In genomic region chr3:129161860-129162271, GRCh38 we compare ENCODE assay signal across 8 cellular contexts. TPM values are rescaled to one million over a fixed set of nuclear protein-coding genes. Genes with fewer than 3 reads are reported as not detected.
DNase-seq lines count a peak whose midpoint lies in the region; ATAC-seq, FAIRE-seq and TF ChIP-seq lines count a peak whose summit lies in the region.

No MANE protein-coding gene starts in this region.

- peaks cover 4% of the 10 kb centered on the region for H3K36me3 ChIP-seq in bronchial epithelial cell (ENCODE audit: control insufficient read depth, insufficient read depth, low read length)

- H3K9me3 Mint-ChIP-seq in stimulated activated naive CD8-positive, alpha-beta T cell treated with anti-CD3 and anti-CD28 coated beads, Interleukin-15, Interleukin-2, amounts not matched to agents 100 ng/mL and 50 ng/mL, for 24 hours: no peaks in the 10 kb centered on the region

- H3K27ac Mint-ChIP-seq in stimulated activated naive CD8-positive, alpha-beta T cell treated with anti-CD3 and anti-CD28 coated beads, Interleukin-15, Interleukin-2, amounts not matched to agents 100 ng/mL and 50 ng/mL, for 24 hours: peak overlapping the region; percentile 100

- peaks cover 34% of the 10 kb centered on the region for H3K4me1 Mint-ChIP-seq in stimulated activated naive CD8-positive, alpha-beta T cell treated with anti-CD3 and anti-CD28 coated beads, Interleukin-15, Interleukin-2, amounts not matched to agents 100 ng/mL and 50 ng/mL, for 24 hours (ENCODE audit: low read depth)

- no peaks in the 10 kb centered on the region for H3K27me3 Mint-ChIP-seq in stimulated activated naive CD8-positive, alpha-beta T cell treated with anti-CD3 and anti-CD28 coated beads, Interleukin-15, Interleukin-2, amounts not matched to agents 100 ng/mL and 50 ng/mL, for 24 hours

- no peak for FAIRE-seq in bronchial epithelial cell (lab: Jason Lieb, UNC)

- H3K4me3 Mint-ChIP-seq in stimulated activated naive CD8-positive, alpha-beta T cell treated with anti-CD3 and anti-CD28 coated beads, Interleukin-15, Interleukin-2, amounts not matched to agents 100 ng/mL and 50 ng/mL, for 24 hours: peak overlapping the region; percentile 94

- peaks cover 26% of the 10 kb centered on the region for H3K36me3 Mint-ChIP-seq in stimulated activated naive CD8-positive, alpha-beta T cell treated with anti-CD3 and anti-CD28 coated beads, Interleukin-15, Interleukin-2, amounts not matched to agents 100 ng/mL and 50 ng/mL, for 24 hours (ENCODE audit: low read depth)

- peak overlapping the region; percentile 81 for H3K27ac ChIP-seq in C4-2B

- ATAC-seq in GM21723 (IDR thresholded peaks at IDR 0.05; ENCODE audit: unreplicated experiment): peak; percentile 9
- ATAC-seq in HG03159 (IDR thresholded peaks at IDR 0.05; ENCODE audit: unreplicated experiment): no peak

- no peaks in the 10 kb centered on the region for H3K27me3 ChIP-seq in bronchial epithelial cell (ENCODE audit: control insufficient read depth, insufficient read depth, low read length)

- TF ChIP-seq CTCF in C4-2B (conservative IDR thresholded peaks at IDR 0.05) (peak; percentile 75), bronchial epithelial cell (IDR thresholded peaks at IDR 0.05; ENCODE audit: insufficient read depth, low read length, severe bottlenecking) (no peak)

- H3K4me3 ChIP-seq in bronchial epithelial cell (ENCODE audit: low read depth, low read length): peak overlapping the region; percentile 77

- DNase-seq in RPMI8226: peak; percentile 60
- DNase-seq in bronchial epithelial cell (ENCODE audit: low read depth): peak; percentile 38
- DNase-seq in left kidney (ENCODE audit: low read depth, low spot score): peak; percentile 34
- DNase-seq in NCI-H748 treated with DMSO at 0.1 percent for 48 hours (lab: John Stamatoyannopoulos, UW): no peak

RNA-seq across cellular contexts. Expression of gene ISY1, which starts 1.0 kb away (rescaled TPM):
- total RNA-seq in bronchial epithelial cell: 11.3 and 19.1 TPM in 2 replicates

RNA-seq across cellular contexts. Expression of gene CNBP, which starts 21.8 kb away (rescaled TPM):
- 371 and 535 TPM in 2 replicates for total RNA-seq in bronchial epithelial cell

RNA-seq across cellular contexts. Expression of gene RAB43, which starts 40.3 kb away (rescaled TPM):
- 15.0 and 18.6 TPM in 2 replicates for total RNA-seq in bronchial epithelial cell
